8 cellular contexts compared by ENCODE assay signal in genomic region chr6:137043710-137044365, GRCh38. TPM values are rescaled to one million over a fixed set of nuclear protein-coding genes. Genes with fewer than 3 reads are reported as not detected.
DNase-seq lines count a peak whose midpoint lies in the region; ATAC-seq and TF ChIP-seq lines count a peak whose summit lies in the region.

No MANE protein-coding gene starts in this region.

- H3K9me3 ChIP-seq in stomach: no peaks in the 10 kb centered on the region

- TF ChIP-seq CTCF in chondrocyte (IDR thresholded peaks at IDR 0.05): no peak
- TF ChIP-seq CTCF in stomach (IDR thresholded peaks at IDR 0.05): no peak

- no peak for TF ChIP-seq EP300 in stomach (IDR thresholded peaks at IDR 0.05)

- no peak overlapping the region for H3K27ac Mint-ChIP-seq in activated CD8-positive, alpha-beta memory T cell treated with anti-CD3 and anti-CD28 coated beads, Interleukin-2, amount 10 ng/mL, durations not matched to agents 7 days and 5 days
- H3K27ac Mint-ChIP-seq in chondrocyte (ENCODE audit: unreplicated experiment): no peak overlapping the region

- intact Hi-C loops in stomach (cut with DNase I; ENCODE audit: low total_unique reads): no loop called here

- peak overlapping the region; percentile 78 to 91 (median 86) for H3K4me3 ChIP-seq in stomach

- peak; percentile 65 for ATAC-seq in activated CD8-positive, alpha-beta memory T cell treated with anti-CD3 and anti-CD28 coated beads, Interleukin-2, amount 10 ng/mL, durations not matched to agents 7 days and 5 days
- ATAC-seq in HG02973 (IDR thresholded peaks at IDR 0.05; ENCODE audit: unreplicated experiment): no peak

- peaks cover 7% of the 10 kb centered on the region for H3K4me1 Mint-ChIP-seq in activated CD8-positive, alpha-beta memory T cell treated with anti-CD3 and anti-CD28 coated beads, Interleukin-2, amount 10 ng/mL, durations not matched to agents 7 days and 5 days
- H3K4me1 Mint-ChIP-seq in chondrocyte (ENCODE audit: low read depth): peaks cover 3% of the 10 kb centered on the region

- H3K27me3 ChIP-seq in stomach: peaks cover 0 to 35% (median 9%) of the 10 kb centered on the region in 3 donors

- TF ChIP-seq POLR2A in stomach (IDR thresholded peaks at IDR 0.05): no peak

- no peaks in the 10 kb centered on the region for H3K36me3 Mint-ChIP-seq in activated CD8-positive, alpha-beta memory T cell treated with anti-CD3 and anti-CD28 coated beads, Interleukin-2, amount 10 ng/mL, durations not matched to agents 7 days and 5 days
- H3K36me3 Mint-ChIP-seq in chondrocyte (ENCODE audit: low read depth): peaks cover 7% of the 10 kb centered on the region

- CTCF ChIA-PET in activated CD8-positive, alpha-beta memory T cell treated with anti-CD3 and anti-CD28 coated beads, Interleukin-2, amount 10 ng/mL, durations not matched to agents 7 days and 5 days (lab: Charles Lee): interaction anchor here (0.6 to 1.5 kb wide), 4 partner anchors 8 to 655 kb away, joined by 3 to 6 read pairs (median 4); no protein-coding TSS in a partner anchor

- DNase-seq in activated CD8-positive, alpha-beta memory T cell treated with anti-CD3 and anti-CD28 coated beads, Interleukin-2, amount 10 ng/mL, durations not matched to agents 7 days and 5 days: no peak
- no peak for DNase-seq in activated CD8-positive, alpha-beta memory T cell treated with anti-CD3 and anti-CD28 coated beads for 24 hours
- DNase-seq in NCI-H1092 treated with DMSO at 0.1 percent for 48 hours (lab: John Stamatoyannopoulos, UW) (peak; percentile 28), chondrocyte (ENCODE audit: low spot score) (no peak), left kidney (ENCODE audit: low read depth, low spot score) (peak; percentile 75), stomach (peak; percentile 49), NCI-H1048 (lab: John Stamatoyannopoulos, UW) (no peak)

- 2 to 7% (median 3%) methylated on average over 13 to 42 of the region's 42 CpGs for WGBS in stomach, 5 donors

- peaks cover 0 to 25% (median 11%) of the 10 kb centered on the region in 4 donors for H3K4me1 ChIP-seq in stomach

- H3K27ac ChIP-seq in stomach: peak overlapping the region; percentile 88 to 95 (median 89)

- no peaks in the 10 kb centered on the region for H3K36me3 ChIP-seq in stomach

- peaks cover 86% of the 10 kb centered on the region for H3K27me3 Mint-ChIP-seq in activated CD8-positive, alpha-beta memory T cell treated with anti-CD3 and anti-CD28 coated beads, Interleukin-2, amount 10 ng/mL, durations not matched to agents 7 days and 5 days
- peaks cover 61% of the 10 kb centered on the region for H3K27me3 Mint-ChIP-seq in chondrocyte (ENCODE audit: low read depth)

- no peaks in the 10 kb centered on the region for H3K9me3 Mint-ChIP-seq in activated CD8-positive, alpha-beta memory T cell treated with anti-CD3 and anti-CD28 coated beads, Interleukin-2, amount 10 ng/mL, durations not matched to agents 7 days and 5 days (ENCODE audit: low read depth)
- H3K9me3 Mint-ChIP-seq in chondrocyte (ENCODE audit: low read depth): peaks cover 15% of the 10 kb centered on the region

- peak overlapping the region; percentile 72 for H3K4me3 Mint-ChIP-seq in activated CD8-positive, alpha-beta memory T cell treated with anti-CD3 and anti-CD28 coated beads, Interleukin-2, amount 10 ng/mL, durations not matched to agents 7 days and 5 days
- H3K4me3 Mint-ChIP-seq in chondrocyte (ENCODE audit: unreplicated experiment): peak overlapping the region; percentile 74

RNA-seq across cellular contexts. Expression of gene IL20RA, which starts 0.9 kb away (rescaled TPM):
- total RNA-seq in activated CD8-positive, alpha-beta memory T cell treated with anti-CD3 and anti-CD28 coated beads, Interleukin-2, amount 10 ng/mL, durations not matched to agents 7 days and 5 days: not detected
- total RNA-seq in chondrocyte (0.22 TPM in 1 of 3 replicates, not detected in the others), stomach (10 to 100 TPM in 2 of 5 donors, 1 to 10 TPM in 2, under 1 TPM in 1; 0.45 to 38.5 (median 5.2) TPM)
- 10 to 100 TPM in 1 of 3 donors, 1 to 10 TPM in 2; 6.8 to 13.6 (median 7.1) TPM for polyA plus RNA-seq in stomach

Comparison
In these comparisons a context has a peak if more than half of its experiments do, and no peak if none do; other contexts are left out.
1. DNase-seq: peak in NCI-H1092 treated with DMSO at 0.1 percent for 48 hours (single experiment), left kidney (single experiment) and stomach (single experiment); none in activated CD8-positive, alpha-beta memory T cell treated with anti-CD3 and anti-CD28 coated beads, Interleukin-2, amount 10 ng/mL, durations not matched to agents 7 days and 5 days (single experiment), activated CD8-positive, alpha-beta memory T cell treated with anti-CD3 and anti-CD28 coated beads for 24 hours (single experiment), chondrocyte (single experiment) and NCI-H1048 (single experiment).